25 cellular contexts compared by ENCODE assay signal in the genomic region with DNA sequence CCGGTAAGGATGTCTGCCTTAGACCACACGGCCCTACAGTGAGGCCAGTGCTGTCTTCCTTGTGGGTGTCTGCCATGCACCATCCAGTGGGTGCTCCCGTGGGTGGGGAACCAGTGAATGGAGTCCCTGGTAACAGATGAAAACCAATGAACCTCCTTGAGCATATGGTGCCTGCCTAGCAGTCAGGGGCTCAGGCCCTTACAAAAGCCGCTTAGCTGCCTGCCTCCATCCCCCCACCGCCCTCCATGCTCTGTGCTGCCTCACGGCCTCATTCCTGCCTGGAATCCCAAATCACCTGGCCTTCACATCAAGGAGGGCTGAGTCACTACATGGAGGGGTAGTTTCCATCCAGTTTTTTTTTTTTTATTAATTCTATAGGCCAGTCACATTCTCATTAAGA.
"Had no signal": no experiment of that assay in that cellular context is flagged by ENCODE, and none has a peak within 500 bp of the region (broad histone marks: within the 10 kb centered on the region; RNA-seq: fewer than 3 reads in every experiment).

No MANE protein-coding gene starts in this region.

- DNase-seq: activated CD4-positive, alpha-beta T cell treated with anti-CD3 and anti-CD28 coated beads, Interleukin-2, amount 10 ng/mL, durations not matched to agents 24 days and 14 days; activated CD4-positive, alpha-beta T cell treated with anti-CD3 and anti-CD28 coated beads, Interleukin-2, amount 50 U/mL, for 4 hours; activated CD8-positive, alpha-beta T cell treated with anti-CD3 and anti-CD28 coated beads for 36 hours; activated effector memory CD4-positive, alpha-beta T cell treated with anti-CD3 and anti-CD28 coated beads, Interleukin-2, amount 50 U/mL, for 16 hours; activated naive CD4-positive, alpha-beta T cell; activated naive CD8-positive, alpha-beta T cell treated with anti-CD3 and anti-CD28 coated beads, Interleukin-2, amount 10 ng/mL, durations not matched to agents 7 days and 5 days; activated T-cell treated with anti-CD3 and anti-CD28 coated beads, Interleukin-2, amount 50 U/mL, for 1 hour; activated T-cell treated with anti-CD3 and anti-CD28 coated beads, Interleukin-2, amount 50 U/mL, for 72 hours; amygdala; MM.1S; NCI-H1092 treated with DMSO at 0.1 percent for 48 hours; NCI-H1417 treated with DMSO at 0.1 percent for 48 hours; NCI-H1694; NCI-H1930; NCI-H2081 treated with DMSO at 0.1 percent for 48 hours; NCI-H345; NCI-H526 treated with DMSO at 0.1 percent for 48 hours; NCI-H774; Peyer's patch; RPMI8226; SIG-M5; T-cell; T-helper 17 cell had no signal

- H3K27me3 ChIP-seq: ascending aorta, Peyer's patch had no signal

- H3K9ac ChIP-seq: KMS-11 had no signal

- H3K4me3 ChIP-seq: ascending aorta, Peyer's patch had no signal

- H3K4me2 ChIP-seq: KMS-11 had no signal

- H3K4me1 ChIP-seq: Peyer's patch had no signal

- H3K9me3 ChIP-seq: ascending aorta, Peyer's patch had no signal

- ATAC-seq: activated CD8-positive, alpha-beta T cell treated with anti-CD3 and anti-CD28 coated beads for 36 hours; T-cell; T-helper 17 cell had no signal

- H3K27ac ChIP-seq: ascending aorta, KMS-11, Peyer's patch had no signal

- H3K36me3 ChIP-seq: ascending aorta, Peyer's patch had no signal
